ENCODE assay signal across 22 cellular contexts in genomic region chr6:72905705-72906478, GRCh38.
"Had no signal": no experiment of that assay in that cellular context is flagged by ENCODE, and none has a peak within 500 bp of the region (broad histone marks: within the 10 kb centered on the region; RNA-seq: fewer than 3 reads in every experiment).

No MANE protein-coding gene starts in this region.

- H3K36me3 ChIP-seq: left ventricle myocardium inferior, prostate gland, right atrium auricular region, spleen, thoracic aorta, upper lobe of left lung had no signal

- H3K27ac ChIP-seq: body of pancreas, left ventricle myocardium inferior, prostate gland, right atrium auricular region, spleen, thoracic aorta, upper lobe of left lung had no signal

- H3K9me3 Mint-ChIP-seq: activated CD4-positive, alpha-beta memory T cell treated with anti-CD3 and anti-CD28 coated beads, Interleukin-2, amount 10 ng/mL, durations not matched to agents 7 days and 5 days; activated CD4-positive, alpha-beta T cell treated with anti-CD3 and anti-CD28 coated beads, Interleukin-2, amount 10 ng/mL, durations not matched to agents 24 days and 14 days; natural killer cell had no signal

- H3K4me1 Mint-ChIP-seq: activated CD4-positive, alpha-beta memory T cell treated with anti-CD3 and anti-CD28 coated beads, Interleukin-2, amount 10 ng/mL, durations not matched to agents 7 days and 5 days; activated CD4-positive, alpha-beta T cell treated with anti-CD3 and anti-CD28 coated beads, Interleukin-2, amount 10 ng/mL, durations not matched to agents 24 days and 14 days; activated naive CD4-positive, alpha-beta T cell treated with anti-CD3 and anti-CD28 coated beads, Interleukin-2, amount 10 ng/mL, durations not matched to agents 7 days and 5 days; T-helper 17 cell had no signal

- ATAC-seq: activated T-cell treated with anti-CD3 and anti-CD28 coated beads, Interleukin-2, amount 50 U/mL, for 72 hours; body of pancreas; natural killer cell; T-helper 17 cell had no signal

- H3K9me3 ChIP-seq: body of pancreas, left ventricle myocardium inferior, prostate gland, right atrium auricular region, spleen, thoracic aorta, upper lobe of left lung had no signal

- H3K4me1 ChIP-seq: body of pancreas, left ventricle myocardium inferior, prostate gland, right atrium auricular region, upper lobe of left lung had no signal

- H3K27ac Mint-ChIP-seq: activated CD4-positive, alpha-beta memory T cell treated with anti-CD3 and anti-CD28 coated beads, Interleukin-2, amount 10 ng/mL, durations not matched to agents 7 days and 5 days; activated CD4-positive, alpha-beta T cell treated with anti-CD3 and anti-CD28 coated beads, Interleukin-2, amount 10 ng/mL, durations not matched to agents 24 days and 14 days; activated naive CD4-positive, alpha-beta T cell treated with anti-CD3 and anti-CD28 coated beads, Interleukin-2, amount 10 ng/mL, durations not matched to agents 7 days and 5 days; activated T-cell treated with anti-CD3 and anti-CD28 coated beads, Interleukin-2, amount 50 U/mL, for 72 hours; dendritic cell treated with granulocyte-macrophage colony-stimulating factor and Interleukin-4, amounts not matched to agents 40 ng/mL and 50 ng/mL, for 4 days; natural killer cell; T-helper 17 cell had no signal

- H3K27me3 ChIP-seq: body of pancreas, right atrium auricular region, spleen, upper lobe of left lung had no signal

- DNase-seq: activated CD4-positive, alpha-beta memory T cell treated with anti-CD3 and anti-CD28 coated beads, Interleukin-2, amount 10 ng/mL, durations not matched to agents 7 days and 5 days; activated CD4-positive, alpha-beta T cell treated with anti-CD3 and anti-CD28 coated beads, Interleukin-2, amount 10 ng/mL, durations not matched to agents 24 days and 14 days; activated effector memory CD4-positive, alpha-beta T cell treated with Interleukin-2 at 50 U/mL for 16 hours; activated naive CD4-positive, alpha-beta T cell treated with anti-CD3 and anti-CD28 coated beads, Interleukin-2, amount 10 ng/mL, durations not matched to agents 7 days and 5 days; activated T-cell treated with anti-CD3 and anti-CD28 coated beads, Interleukin-2, amount 50 U/mL, for 72 hours; effector CD4-positive, alpha-beta T cell; glutamatergic neuron; hippocampal formation; kidney glomerular epithelial cell; left ventricle myocardium inferior; midbrain; natural killer cell; spleen; stimulated activated CD4-positive, alpha-beta T cell treated with anti-CD3 and anti-CD28 coated beads, Interleukin-4, amount 100 ng/mL, for 1 hour; stimulated activated naive CD4-positive, alpha-beta T cell; T-helper 17 cell; upper lobe of left lung had no signal

- H3K27me3 Mint-ChIP-seq: activated CD4-positive, alpha-beta memory T cell treated with anti-CD3 and anti-CD28 coated beads, Interleukin-2, amount 10 ng/mL, durations not matched to agents 7 days and 5 days; activated CD4-positive, alpha-beta T cell treated with anti-CD3 and anti-CD28 coated beads, Interleukin-2, amount 10 ng/mL, durations not matched to agents 24 days and 14 days; activated naive CD4-positive, alpha-beta T cell treated with anti-CD3 and anti-CD28 coated beads, Interleukin-2, amount 10 ng/mL, durations not matched to agents 7 days and 5 days; dendritic cell treated with granulocyte-macrophage colony-stimulating factor and Interleukin-4, amounts not matched to agents 40 ng/mL and 50 ng/mL, for 4 days; T-helper 17 cell had no signal

- H3K36me3 Mint-ChIP-seq: activated naive CD4-positive, alpha-beta T cell treated with anti-CD3 and anti-CD28 coated beads, Interleukin-2, amount 10 ng/mL, durations not matched to agents 7 days and 5 days; natural killer cell had no signal

- H3K4me3 ChIP-seq: body of pancreas, left ventricle myocardium inferior, prostate gland, right atrium auricular region, spleen, thoracic aorta, upper lobe of left lung had no signal

- H3K4me3 Mint-ChIP-seq: activated CD4-positive, alpha-beta memory T cell treated with anti-CD3 and anti-CD28 coated beads, Interleukin-2, amount 10 ng/mL, durations not matched to agents 7 days and 5 days; activated CD4-positive, alpha-beta T cell treated with anti-CD3 and anti-CD28 coated beads, Interleukin-2, amount 10 ng/mL, durations not matched to agents 24 days and 14 days; activated naive CD4-positive, alpha-beta T cell treated with anti-CD3 and anti-CD28 coated beads, Interleukin-2, amount 10 ng/mL, durations not matched to agents 7 days and 5 days; activated T-cell treated with anti-CD3 and anti-CD28 coated beads, Interleukin-2, amount 50 U/mL, for 72 hours; dendritic cell treated with granulocyte-macrophage colony-stimulating factor and Interleukin-4, amounts not matched to agents 40 ng/mL and 50 ng/mL, for 4 days; natural killer cell; T-helper 17 cell had no signal
